9 cellular contexts compared by ENCODE assay signal in genomic region chr17:16989953-16990860, GRCh38. TPM values are rescaled to one million over a fixed set of nuclear protein-coding genes. Genes with fewer than 3 reads are reported as not detected.
A peak's percentile ranks its signal among the peaks of the same experiment; 100 is the strongest.
DNase-seq lines count a peak whose midpoint lies in the region; ATAC-seq, FAIRE-seq and TF ChIP-seq lines count a peak whose summit lies in the region.
"Had no signal": no experiment of that assay in that cellular context is flagged by ENCODE, and none has a peak within 500 bp of the region (broad histone marks: within the 10 kb centered on the region; RNA-seq: fewer than 3 reads in every experiment).

No MANE protein-coding gene starts in this region.

- no peak overlapping the region for H3K4ac ChIP-seq in H1 (replicated peaks; ENCODE audit: insufficient read length, low read depth, low read length)

- no peak overlapping the region for H2BK5ac ChIP-seq in H1 (ENCODE audit: low read depth, low read length)

- no peak for ATAC-seq in GM18520 (IDR thresholded peaks at IDR 0.05; ENCODE audit: unreplicated experiment)
- ATAC-seq in esophagus mucosa: no peak
- no peak for ATAC-seq in HG02571 (IDR thresholded peaks at IDR 0.05; ENCODE audit: unreplicated experiment)

- POLR2A ChIA-PET in H1 (lab: Charles Lee; ENCODE audit: partially characterized antibody): interaction anchor here (0.6 to 1.0 kb wide), 2 partner anchors 15 to 121 kb away, joined by 3 read pairs; no protein-coding TSS in a partner anchor

- no peak overlapping the region for H2AFZ ChIP-seq in H1 (ENCODE audit: low read length)

- peak overlapping the region; percentile 76; the same call in 1 of the 2 replicates for H2AK5ac ChIP-seq in H1 (ENCODE audit: low read depth, low read length)

- TF ChIP-seq RAD21 in H1 (IDR thresholded peaks at IDR 0.05 in 1 of 2, conservative IDR thresholded peaks at IDR 0.05 in 1 of 2; ENCODE audit: low read depth in 2 of 2, low read length in 2 of 2): no peak

- H3K4me1 ChIP-seq in right atrium auricular region (peaks cover 0 to 12% of the 10 kb centered on the region in 2 donors), H1 (replicated peaks in 1 of 4; ENCODE audit: control insufficient read depth in 3 of 4, insufficient read depth in 4 of 4, low read length in 3 of 4) (peaks cover 0 to 2% (median under 1%) of the 10 kb centered on the region in 4 experiments; a peak in 2 of 7 replicates), thymus (ENCODE audit: control insufficient read depth, insufficient read depth, low read length) (peaks cover 24% of the 10 kb centered on the region)

- H3K18ac ChIP-seq in H1 (ENCODE audit: extremely low read depth, low read length): no peak overlapping the region

- intact Hi-C loops in cardiac septum (cut with DNase I): loop anchor here (2.0 to 5.0 kb wide), 2 partner anchors 73 to 453 kb away; no protein-coding TSS in a partner anchor

- no peak overlapping the region for H3K9ac ChIP-seq in H1 (replicated peaks in 1 of 4; ENCODE audit: extremely low read depth in 1 of 4, low read depth in 3 of 4, low read length in 3 of 4)

- peak; percentile 63 for DNase-seq in cardiac septum (ENCODE audit: low spot score)
- no peak for DNase-seq in right atrium auricular region (ENCODE audit: low spot score)
- peak; percentile 25 for DNase-seq in NCI-H82 treated with DMSO at 0.1 percent for 48 hours (lab: John Stamatoyannopoulos, UW; ENCODE audit: unreplicated experiment)
- no peak for DNase-seq in H1 (ENCODE audit: low read depth in 1 of 2, low spot score in 2 of 2)

- H3K36me3 ChIP-seq in right atrium auricular region (no peaks in the 10 kb centered on the region), H1 (ENCODE audit: control insufficient read depth in 2 of 4, insufficient read depth in 4 of 4, low read length in 3 of 4) (no peaks in the 10 kb centered on the region), thymus (ENCODE audit: control insufficient read depth, insufficient read depth) (no peaks in the 10 kb centered on the region)

- no peak for FAIRE-seq in H1 (lab: Jason Lieb, UNC)

- H3K9me3 ChIP-seq in right atrium auricular region (no peaks in the 10 kb centered on the region), H1 (ENCODE audit: insufficient read depth in 2 of 2, low read depth in 1 of 2, low read length in 1 of 2) (no peaks in the 10 kb centered on the region; a peak in 1 of 4 replicates), thymus (ENCODE audit: control insufficient read depth) (no peaks in the 10 kb centered on the region)

- no peaks in the 10 kb centered on the region for H4K20me1 ChIP-seq in H1 (replicated peaks in 1 of 2; ENCODE audit: control insufficient read depth in 1 of 2, insufficient read depth in 2 of 2, low read length in 2 of 2)

- no peak overlapping the region; the same call in 1 of the 2 replicates for H2BK15ac ChIP-seq in H1 (ENCODE audit: low read length)

- TF ChIP-seq POLR2A in H1 (IDR thresholded peaks at IDR 0.05; ENCODE audit: control extremely low read depth in 1 of 2, low read depth in 2 of 2, low read length in 2 of 2): no peak

- no peak overlapping the region for H3K4me2 ChIP-seq in H1 (ENCODE audit: insufficient read depth in 1 of 2, low read depth in 2 of 2, low read length in 2 of 2)

- H3K23me2 ChIP-seq in H1 (ENCODE audit: low read depth, low read length): peaks cover 7% of the 10 kb centered on the region; the same call in 1 of the 2 replicates

- H3K79me2 ChIP-seq in H1 (ENCODE audit: control insufficient read depth in 1 of 2, insufficient read depth in 2 of 2, low read length in 2 of 2): no peaks in the 10 kb centered on the region

- no peak overlapping the region for H3K27ac ChIP-seq in right atrium auricular region
- no peak overlapping the region for H3K27ac ChIP-seq in H1 (ENCODE audit: low read depth, low read length)
- H3K27ac ChIP-seq in thymus (ENCODE audit: low read depth): peak overlapping the region; percentile 81

- H3K27me3 ChIP-seq in right atrium auricular region: no peaks in the 10 kb centered on the region
- no peaks in the 10 kb centered on the region; a peak in 1 of 7 replicates for H3K27me3 ChIP-seq in H1 (replicated peaks in 1 of 4; ENCODE audit: control insufficient read depth in 3 of 4, extremely low read depth in 1 of 4, insufficient read depth in 3 of 4, low read length in 3 of 4)
- no peaks in the 10 kb centered on the region for H3K27me3 ChIP-seq in thymus (ENCODE audit: control insufficient read depth, insufficient read depth)

- H3K56ac ChIP-seq in H1 (replicated peaks; ENCODE audit: insufficient read length, low read depth, low read length): peak overlapping the region; percentile 84

- no peak overlapping the region for H4K5ac ChIP-seq in H1 (ENCODE audit: insufficient read length, low read depth, low read length)

- TF ChIP-seq EP300 in H1 (IDR thresholded peaks at IDR 0.05; ENCODE audit: borderline replicate concordance in 1 of 2, low read depth in 2 of 2, low read length in 2 of 2): no peak

- no peak overlapping the region for H2BK20ac ChIP-seq in H1 (ENCODE audit: low read length)

- H4K91ac ChIP-seq in H1 (replicated peaks; ENCODE audit: insufficient read length, low read length): no peak overlapping the region

- TF ChIP-seq CTCF in right atrium auricular region (IDR thresholded peaks at IDR 0.05) (no peak), H1 (IDR thresholded peaks at IDR 0.05; ENCODE audit: control extremely low read depth in 1 of 3, insufficient read depth in 1 of 3, low read depth in 1 of 3, low read length in 3 of 3) (no peak)

- H4K8ac ChIP-seq in H1 (ENCODE audit: extremely low read depth, insufficient read depth, low read length): no peak overlapping the region

- 93% methylated on average over 8 of the region's 11 CpGs; no CpG with 5 or more reads in 1 of the 2 experiments for WGBS in H1 (ENCODE audit: extremely low coverage in 1 of 2, insufficient coverage in 1 of 2, insufficient read length in 1 of 2, insufficient replicate concordance in 2 of 2, low coverage in 1 of 2, low lambda C conversion rate in 2 of 2, missing lambda C conversion rate in 1 of 2), 2 experiments
- WGBS in thymus: 93% methylated on average over 11 of the region's 11 CpGs

- no peak overlapping the region for H3K14ac ChIP-seq in H1 (ENCODE audit: insufficient read length)

- H3K4me3 ChIP-seq in right atrium auricular region (no peak overlapping the region), H1 (ENCODE audit: extremely low read depth in 1 of 4, insufficient read depth in 2 of 4, low read depth in 3 of 4, low read length in 4 of 4) (no peak overlapping the region), thymus (ENCODE audit: low read length) (no peak overlapping the region)

- peak overlapping the region; percentile 39; the same call in 1 of the 2 replicates for H2BK12ac ChIP-seq in H1 (ENCODE audit: low read depth, low read length)

- CTCF ChIA-PET in H1 (lab: Charles Lee; ENCODE audit: partially characterized antibody): interaction anchor here (0.6 to 3.3 kb wide), 13 partner anchors 9 to 1124 kb away, joined by 3 to 17 read pairs (median 3); no protein-coding TSS in a partner anchor

- no peaks in the 10 kb centered on the region for H3K79me1 ChIP-seq in H1 (ENCODE audit: low read depth, low read length)

- no peak overlapping the region for H2BK120ac ChIP-seq in H1 (replicated peaks; ENCODE audit: low read depth, low read length)

- H3K23ac ChIP-seq in H1 (ENCODE audit: insufficient read length): no peak overlapping the region

TF ChIP-seq in H1, 55 proteins besides CTCF, POLR2A, EP300 and RAD21 (continues in another document):
- TF ChIP-seq JUND (IDR thresholded peaks at IDR 0.05; ENCODE audit: low read length) (no peak), CBX5 (IDR thresholded peaks at IDR 0.05; ENCODE audit: low read depth, low read length) (no peak), RXRA (IDR thresholded peaks at IDR 0.05; ENCODE audit: insufficient read depth, low read depth, low read length) (no peak), CBX8 (IDR thresholded peaks at IDR 0.05; ENCODE audit: borderline replicate concordance, low read depth, low read length) (no peak), YY1 (IDR thresholded peaks at IDR 0.05; ENCODE audit: low read depth, low read length) (no peak), SUZ12 (IDR thresholded peaks at IDR 0.05; ENCODE audit: low read length) (no peak), TAF1 (IDR thresholded peaks at IDR 0.05; ENCODE audit: low read depth, low read length) (no peak), ATF2 (IDR thresholded peaks at IDR 0.05; ENCODE audit: low read length) (no peak), FOSL1 (IDR thresholded peaks at IDR 0.05; ENCODE audit: insufficient read depth, low read depth, low read length) (no peak)

RNA-seq across cellular contexts. Expression of gene TNFRSF13B, which starts 18.3 kb away (rescaled TPM):
- total RNA-seq in cardiac septum (not detected), right atrium auricular region (not detected), esophagus mucosa (0.28 TPM)
- total RNA-seq in H1 (2021; fragmentation: NEBNext Ultra II Directional; extraction: Animal tissue kit (Norgen Biotek cat#: 25700)): not detected in 2 replicates
- polyA plus RNA-seq in H1 (2011; rRNA removed) (not detected in 2 replicates), thymus (2.6 TPM)
- polyA plus RNA-seq in H1 (2011; cell fraction: cytosol; rRNA removed): not detected
- polyA plus RNA-seq in H1 (2011; cell fraction: nucleus; rRNA removed): 0.10 TPM
- polyA plus RNA-seq in H1 (2012, experiment 1 of 2): not detected in 4 replicates
- not detected for polyA plus RNA-seq in H1 (2012, experiment 2 of 2)
- polyA plus RNA-seq in H1 (2013, experiment 1 of 2): not detected
- polyA plus RNA-seq in H1 (2013, experiment 2 of 2): not detected
- not detected in 2 replicates for polyA minus RNA-seq in H1 (2011; rRNA and poly(A)+ RNA removed)
- polyA minus RNA-seq in H1 (2011; cell fraction: cytosol; rRNA and poly(A)+ RNA removed): not detected
- 0.30 TPM for polyA minus RNA-seq in H1 (2011; cell fraction: nucleus; rRNA and poly(A)+ RNA removed)
- total RNA-seq: epithelial cell of proximal tubule had no signal

RNA-seq across cellular contexts. Expression of gene MPRIP, which starts 52.0 kb away (rescaled TPM):
- 554 TPM for total RNA-seq in cardiac septum
- 100 to 1,000 TPM; 102 to 145 TPM for total RNA-seq in right atrium auricular region
- total RNA-seq in H1 (2021; fragmentation: NEBNext Ultra II Directional; extraction: Animal tissue kit (Norgen Biotek cat#: 25700)): 145 and 146 TPM in 2 replicates
- polyA plus RNA-seq in H1 (2011; rRNA removed): 48.6 and 62.8 TPM in 2 replicates
- polyA plus RNA-seq in H1 (2011; cell fraction: cytosol; rRNA removed): 54.0 TPM
- 111 TPM for polyA plus RNA-seq in H1 (2011; cell fraction: nucleus; rRNA removed)
- 77.7 to 92.1 TPM (median 86.1 TPM) in 4 replicates for polyA plus RNA-seq in H1 (2012, experiment 1 of 2)
- 68.9 TPM for polyA plus RNA-seq in H1 (2012, experiment 2 of 2)
- polyA plus RNA-seq in H1 (2013, experiment 1 of 2): 55.7 TPM
- polyA plus RNA-seq in H1 (2013, experiment 2 of 2): 57.6 TPM
- polyA minus RNA-seq in H1 (2011; rRNA and poly(A)+ RNA removed): 82.0 and 97.2 TPM in 2 replicates
- polyA minus RNA-seq in H1 (2011; cell fraction: cytosol; rRNA and poly(A)+ RNA removed): 58.9 TPM
- 60.1 TPM for polyA minus RNA-seq in H1 (2011; cell fraction: nucleus; rRNA and poly(A)+ RNA removed)
- 137 TPM for polyA plus RNA-seq in thymus
- total RNA-seq in esophagus mucosa: 132 TPM

Comparison
In these comparisons a context has a peak if more than half of its experiments do, and no peak if none do; other contexts are left out.
1. DNase-seq: peak in cardiac septum (single experiment) and NCI-H82 treated with DMSO at 0.1 percent for 48 hours (single experiment); none in right atrium auricular region (single experiment) and H1 (0 of 2).